ENCODE assay signal across 29 cellular contexts in genomic region chr18:74268933-74269620, GRCh38. TPM values are rescaled to one million over a fixed set of nuclear protein-coding genes. Genes with fewer than 3 reads are reported as not detected.
A peak's percentile ranks its signal among the peaks of the same experiment; 100 is the strongest.
DNase-seq lines count a peak whose midpoint lies in the region; ATAC-seq, FAIRE-seq and TF ChIP-seq lines count a peak whose summit lies in the region.
"Had no signal": no experiment of that assay in that cellular context is flagged by ENCODE, and none has a peak within 500 bp of the region (broad histone marks: within the 10 kb centered on the region; RNA-seq: fewer than 3 reads in every experiment).

No MANE protein-coding gene starts in this region.

- peaks cover 7% of the 10 kb centered on the region for H3K4me1 Mint-ChIP-seq in activated naive CD8-positive, alpha-beta T cell treated with anti-CD3 and anti-CD28 coated beads for 36 hours
- H3K4me1 Mint-ChIP-seq in stimulated activated memory B cell treated with anti-CD40 and anti-IgM and Interleukin-4, amounts not matched to agents 10 μg/mL and 1 μg/mL and 100 μg/mL, for 72 hours, result peaks cover 18% of the 10 kb centered on the region

- FAIRE-seq in HepG2 (lab: Jason Lieb, UNC), result no peak

- no peaks in the 10 kb centered on the region for H3K9me2 ChIP-seq in SK-N-SH

- no peaks in the 10 kb centered on the region for H3K27me3 Mint-ChIP-seq in activated naive CD8-positive, alpha-beta T cell treated with anti-CD3 and anti-CD28 coated beads for 36 hours
- H3K27me3 Mint-ChIP-seq in stimulated activated memory B cell treated with anti-CD40 and anti-IgM and Interleukin-4, amounts not matched to agents 10 μg/mL and 1 μg/mL and 100 μg/mL, for 72 hours, result no peaks in the 10 kb centered on the region
- H3K27me3 Mint-ChIP-seq: activated CD4-positive, alpha-beta memory T cell treated with anti-CD3 and anti-CD28 coated beads for 36 hours; central memory CD8-positive, alpha-beta T cell had no signal

- POLR2A ChIA-PET in SK-N-SH (lab: Yijun Ruan, JAX) (interaction anchor here (2.4 kb wide), 1 partner anchor 13 kb away, joined by 8 read pairs; no protein-coding TSS in a partner anchor), HepG2 (lab: Yijun Ruan, JAX) (no interaction called here)

- H3K27ac ChIP-seq in SK-N-SH (ENCODE audit: low read depth in 2 of 2, low read length in 1 of 2) (peak overlapping the region in 1 of 2 experiments; percentile 84; a peak in 2 of 4 replicates), foreskin keratinocyte (no peak overlapping the region), HepG2 (ENCODE audit: extremely low read length, insufficient read depth, low read length) (peak overlapping the region; percentile 49), suprapubic skin (peak overlapping the region; percentile 34)
- H3K27ac ChIP-seq: adrenal gland, gastroesophageal sphincter, WERI-Rb-1 had no signal

- H4K20me1 ChIP-seq in SK-N-SH (ENCODE audit: insufficient read depth), result no peaks in the 10 kb centered on the region
- H4K20me1 ChIP-seq in HepG2 (ENCODE audit: insufficient read depth, low read length), result no peaks in the 10 kb centered on the region

- 65% methylated on average over 11 of the region's 11 CpGs for WGBS in SK-N-SH (ENCODE audit: low lambda C conversion rate)
- WGBS in HepG2 (ENCODE audit: low lambda C conversion rate), result 92% methylated on average over 11 of the region's 11 CpGs
- WGBS in suprapubic skin, result 61% methylated on average over 11 of the region's 11 CpGs

- no peak for TF ChIP-seq POLR2A in HepG2 (IDR thresholded peaks at IDR 0.05; ENCODE audit: insufficient read depth in 1 of 2, low read depth in 2 of 2, low read length in 2 of 2)
- TF ChIP-seq POLR2A in suprapubic skin (IDR thresholded peaks at IDR 0.05), result no peak

- TF ChIP-seq CTCF in SK-N-SH (IDR thresholded peaks at IDR 0.05), result no peak
- TF ChIP-seq CTCF in foreskin keratinocyte (conservative IDR thresholded peaks at IDR 0.05), result no peak
- TF ChIP-seq CTCF in HepG2 (CRISPR knock-in tag; IDR thresholded peaks at IDR 0.05), result no peak
- TF ChIP-seq CTCF in suprapubic skin (IDR thresholded peaks at IDR 0.05), result no peak

- CTCF ChIA-PET in SK-N-SH (lab: Yijun Ruan, JAX) (interaction anchor here (0.9 to 1.3 kb wide), 5 partner anchors 9 to 73 kb away, joined by 3 to 5 read pairs (median 4); no protein-coding TSS in a partner anchor), HepG2 (lab: Yijun Ruan, JAX; ENCODE audit: low intra/inter-chr PET ratio, low total read pairs) (no interaction called here)

- TF ChIP-seq EP300 in SK-N-SH (IDR thresholded peaks at IDR 0.05; ENCODE audit: borderline replicate concordance in 1 of 2, low read depth in 1 of 2, low read length in 1 of 2), result peak in 1 of 2 experiments; percentile 77; a peak in 2 of 4 replicates
- TF ChIP-seq EP300 in HepG2 (IDR thresholded peaks at IDR 0.05; ENCODE audit: low read depth in 2 of 2, low read length in 2 of 2), result no peak
- TF ChIP-seq EP300 in HepG2 (CRISPR knock-in tag; IDR thresholded peaks at IDR 0.05; ENCODE audit: borderline replicate concordance), result no peak
- no peak for TF ChIP-seq EP300 in suprapubic skin (IDR thresholded peaks at IDR 0.05)

- intact Hi-C loops in HepG2 (cut with micrococcal nuclease; ENCODE audit: unreplicated experiment), result loop anchor here (5.0 kb wide), 1 partner anchor 37 kb away; no protein-coding TSS in a partner anchor

- H2AFZ ChIP-seq in SK-N-SH (ENCODE audit: low read depth) (no peak overlapping the region), HepG2 (ENCODE audit: low read length) (no peak overlapping the region)

- no peak overlapping the region for H3K4me3 Mint-ChIP-seq in activated naive CD8-positive, alpha-beta T cell treated with anti-CD3 and anti-CD28 coated beads for 36 hours
- H3K4me3 Mint-ChIP-seq in stimulated activated memory B cell treated with anti-CD40 and anti-IgM and Interleukin-4, amounts not matched to agents 10 μg/mL and 1 μg/mL and 100 μg/mL, for 72 hours, result no peak overlapping the region
- H3K4me3 Mint-ChIP-seq: activated CD4-positive, alpha-beta memory T cell treated with anti-CD3 and anti-CD28 coated beads for 36 hours; central memory CD8-positive, alpha-beta T cell; HFFc6 had no signal

- no peaks in the 10 kb centered on the region for H3K9me3 Mint-ChIP-seq in activated naive CD8-positive, alpha-beta T cell treated with anti-CD3 and anti-CD28 coated beads for 36 hours
- H3K9me3 Mint-ChIP-seq in stimulated activated memory B cell treated with anti-CD40 and anti-IgM and Interleukin-4, amounts not matched to agents 10 μg/mL and 1 μg/mL and 100 μg/mL, for 72 hours, result no peaks in the 10 kb centered on the region
- H3K9me3 Mint-ChIP-seq: activated CD4-positive, alpha-beta memory T cell treated with anti-CD3 and anti-CD28 coated beads for 36 hours; central memory CD8-positive, alpha-beta T cell; HFFc6 had no signal

- H3F3A ChIP-seq in SK-N-SH (replicated peaks; ENCODE audit: insufficient read depth), result no peaks in the 10 kb centered on the region

- H3K9ac ChIP-seq in SK-N-SH, result no peak overlapping the region
- no peak overlapping the region for H3K9ac ChIP-seq in HepG2 (ENCODE audit: insufficient read depth, low read depth, low read length)

- in situ Hi-C loops in HepG2 (cut with HindIII; ENCODE audit: extremely low pct_ligation_motif_present, low pct_unique_long_range_greater_than_20kb), result no loop called here

- BruUV-seq in HepG2 (replicated peaks; lab: Mats Ljungman, UMichigan), result no TSS peak

- H3K4me1 ChIP-seq in SK-N-SH (ENCODE audit: control insufficient read depth in 1 of 2, insufficient read depth in 2 of 2, low read depth in 1 of 2, low read length in 1 of 2) (peaks cover 0 to 38% of the 10 kb centered on the region in 2 experiments; a peak in 1 of 4 replicates), foreskin keratinocyte (peaks cover 6% of the 10 kb centered on the region), HepG2 (ENCODE audit: insufficient read depth, low read length) (peaks cover 77% of the 10 kb centered on the region), suprapubic skin (peaks cover 36% of the 10 kb centered on the region)
- H3K4me1 ChIP-seq: adrenal gland had no signal

- H3K36me3 ChIP-seq in SK-N-SH (replicated peaks in 1 of 2; ENCODE audit: control insufficient read depth in 1 of 2, insufficient read depth in 2 of 2, low read length in 1 of 2), result no peaks in the 10 kb centered on the region
- peaks cover 0 to 12% of the 10 kb centered on the region in 2 experiments; a peak in 3 of 5 replicates for H3K36me3 ChIP-seq in HepG2 (replicated peaks in 1 of 2; ENCODE audit: control insufficient read depth in 1 of 2, insufficient read depth in 2 of 2, low read length in 2 of 2)
- H3K36me3 ChIP-seq in suprapubic skin, result no peaks in the 10 kb centered on the region
- H3K36me3 ChIP-seq: adrenal gland had no signal

- H3K9me3 ChIP-seq in SK-N-SH (no peaks in the 10 kb centered on the region), HepG2 (ENCODE audit: low read length) (no peaks in the 10 kb centered on the region), suprapubic skin (no peaks in the 10 kb centered on the region)
- H3K9me3 ChIP-seq: adrenal gland, gastroesophageal sphincter had no signal

- ATAC-seq in SK-N-SH treated with all-trans-retinoic acid at 6 μM for 48 hours (no peak), foreskin keratinocyte (peak; percentile 6), HepG2 (no peak)
- no peak for ATAC-seq in stimulated activated memory B cell treated with anti-CD40 and anti-IgM and Interleukin-4, amounts not matched to agents 10 μg/mL and 1 μg/mL and 100 μg/mL, for 72 hours
- ATAC-seq: gastroesophageal sphincter, PC-3 had no signal

- H3K79me2 ChIP-seq in SK-N-SH (ENCODE audit: insufficient read depth) (no peaks in the 10 kb centered on the region), HepG2 (ENCODE audit: insufficient read depth, low read length) (peaks cover 89% of the 10 kb centered on the region)

- DNase-seq in SK-N-SH (peak; percentile 80), foreskin keratinocyte (no peak), HepG2 (ENCODE audit: low spot score) (no peak), suprapubic skin (ENCODE audit: low spot score in 2 of 2) (no peak), NCI-H510A (lab: John Stamatoyannopoulos, UW) (no peak)
- DNase-seq in activated naive CD8-positive, alpha-beta T cell treated with anti-CD3 and anti-CD28 coated beads for 36 hours, result no peak
- DNase-seq: 8988T; activated CD4-positive, alpha-beta memory T cell treated with anti-CD3 and anti-CD28 coated beads for 36 hours; activated effector memory CD4-positive, alpha-beta T cell treated with anti-CD3 and anti-CD28 coated beads, Interleukin-2, amount 50 U/mL, for 16 hours; adrenal gland; erythroblast; HFFc6; IMR-90; MM.1S; NCI-H146; occipital lobe; PC-3; retina; SIG-M5; WERI-Rb-1 had no signal

- H3K27me3 ChIP-seq in SK-N-SH (ENCODE audit: insufficient read depth) (no peaks in the 10 kb centered on the region), foreskin keratinocyte (no peaks in the 10 kb centered on the region), HepG2 (ENCODE audit: control insufficient read depth in 1 of 2, insufficient read depth in 2 of 2, low read length in 2 of 2) (no peaks in the 10 kb centered on the region), suprapubic skin (no peaks in the 10 kb centered on the region)
- H3K27me3 ChIP-seq: adrenal gland, gastroesophageal sphincter had no signal

- H3K27ac Mint-ChIP-seq in activated naive CD8-positive, alpha-beta T cell treated with anti-CD3 and anti-CD28 coated beads for 36 hours, result no peak overlapping the region
- H3K27ac Mint-ChIP-seq in stimulated activated memory B cell treated with anti-CD40 and anti-IgM and Interleukin-4, amounts not matched to agents 10 μg/mL and 1 μg/mL and 100 μg/mL, for 72 hours, result no peak overlapping the region
- H3K27ac Mint-ChIP-seq: activated CD4-positive, alpha-beta memory T cell treated with anti-CD3 and anti-CD28 coated beads for 36 hours; HFFc6 had no signal

- no peak overlapping the region for H3K4me2 ChIP-seq in SK-N-SH
- no peak overlapping the region for H3K4me2 ChIP-seq in HepG2 (ENCODE audit: low read depth, low read length)

- TF ChIP-seq RAD21 in SK-N-SH (IDR thresholded peaks at IDR 0.05; ENCODE audit: low read length) (0 out of 2 replicates have a peak, but pooled peaks have one; percentile 6), HepG2 (CRISPR knock-in tag; IDR thresholded peaks at IDR 0.05) (no peak)

- H3K4me3 ChIP-seq in SK-N-SH (ENCODE audit: low read depth in 2 of 2, low read length in 1 of 2) (no peak overlapping the region), HepG2 (replicated peaks in 1 of 3; ENCODE audit: insufficient read depth in 1 of 3, low read depth in 2 of 3, low read length in 3 of 3) (no peak overlapping the region), suprapubic skin (no peak overlapping the region)
- H3K4me3 ChIP-seq: adrenal gland, gastroesophageal sphincter had no signal

- no peaks in the 10 kb centered on the region for H3K36me3 Mint-ChIP-seq in activated naive CD8-positive, alpha-beta T cell treated with anti-CD3 and anti-CD28 coated beads for 36 hours
- H3K36me3 Mint-ChIP-seq in stimulated activated memory B cell treated with anti-CD40 and anti-IgM and Interleukin-4, amounts not matched to agents 10 μg/mL and 1 μg/mL and 100 μg/mL, for 72 hours, result peaks cover 10% of the 10 kb centered on the region
- H3K36me3 Mint-ChIP-seq: activated CD4-positive, alpha-beta memory T cell treated with anti-CD3 and anti-CD28 coated beads for 36 hours had no signal

RNA-seq across cellular contexts. Expression of gene CYB5A, which starts 22.7 kb away (rescaled TPM):
- 39.0 and 42.1 TPM in 2 replicates for polyA plus RNA-seq in SK-N-SH (2012; rRNA removed)
- 37.2 and 43.2 TPM in 2 replicates for polyA plus RNA-seq in SK-N-SH (2012; cell fraction: cytosol; rRNA removed)
- polyA plus RNA-seq in SK-N-SH (2012; cell fraction: nucleus; rRNA removed), result 10.5 and 19.3 TPM in 2 replicates
- 36.4 and 49.0 TPM in 2 replicates for total RNA-seq in foreskin keratinocyte
- polyA plus RNA-seq in foreskin keratinocyte, result 52.4 and 70.8 TPM in 2 replicates
- total RNA-seq in HepG2 (2016; rRNA removed; fragmentation: Illumina TruSeq; extraction: Trizol), result 356 and 411 TPM in 2 replicates
- total RNA-seq in HepG2 (2016; cell fraction: cytosol; rRNA removed; fragmentation: Illumina TruSeq; extraction: Trizol; ENCODE audit: low read depth), result 374 and 466 TPM in 2 replicates
- 373 and 443 TPM in 2 replicates for total RNA-seq in HepG2 (2016; cell fraction: insoluble cytoplasmic fraction; rRNA removed; fragmentation: Illumina TruSeq; extraction: Trizol)
- 360 and 432 TPM in 2 replicates for total RNA-seq in HepG2 (2016; cell fraction: membrane; rRNA removed; fragmentation: Illumina TruSeq; extraction: Trizol)
- 129 and 140 TPM in 2 replicates for total RNA-seq in HepG2 (2016; cell fraction: nucleus; rRNA removed; fragmentation: Illumina TruSeq; extraction: Trizol)
- polyA plus RNA-seq in HepG2 (2011; rRNA removed), result 215 and 233 TPM in 2 replicates
- polyA plus RNA-seq in HepG2 (2011; cell fraction: cytosol; rRNA removed), result 375 and 416 TPM in 2 replicates
- polyA plus RNA-seq in HepG2 (2011; cell fraction: nucleus; rRNA removed), result 94.1 and 130 TPM in 2 replicates
- 216 and 218 TPM in 2 replicates for polyA plus RNA-seq in HepG2 (2012)
- polyA plus RNA-seq in HepG2 (2016; cell fraction: cytosol; fragmentation: Illumina TruSeq; extraction: Trizol; ENCODE audit: low read depth), result 479 and 611 TPM in 2 replicates
- polyA plus RNA-seq in HepG2 (2016; cell fraction: insoluble cytoplasmic fraction; fragmentation: Illumina TruSeq; extraction: Trizol; ENCODE audit: low read depth), result 473 and 479 TPM in 2 replicates
- 378 and 460 TPM in 2 replicates for polyA plus RNA-seq in HepG2 (2016; cell fraction: membrane; fragmentation: Illumina TruSeq; extraction: Trizol; ENCODE audit: low read depth)
- 240 and 246 TPM in 2 replicates for polyA plus RNA-seq in HepG2 (2016; cell fraction: nucleus; fragmentation: Illumina TruSeq; extraction: Trizol; ENCODE audit: insufficient read depth, low read depth)
- 0.14 and 63.3 TPM in 2 replicates for polyA minus RNA-seq in HepG2 (2011; rRNA and poly(A)+ RNA removed; ENCODE audit: low replicate concordance)
- 74.5 and 95.0 TPM in 2 replicates for polyA minus RNA-seq in HepG2 (2011; cell fraction: cytosol; rRNA and poly(A)+ RNA removed)
- polyA minus RNA-seq in HepG2 (2011; cell fraction: nucleus; rRNA and poly(A)+ RNA removed), result 40.4 and 58.9 TPM in 2 replicates
- 100 to 1,000 TPM; 103 to 258 (median 147) TPM for total RNA-seq in suprapubic skin
- 10 to 100 TPM; 48.5 to 51.5 TPM for total RNA-seq in activated naive CD8-positive, alpha-beta T cell treated with anti-CD3 and anti-CD28 coated beads for 36 hours

RNA-seq across cellular contexts. Expression of gene C18orf63, which starts 46.6 kb away (rescaled TPM):
- polyA plus RNA-seq in SK-N-SH (2012; rRNA removed), result not detected in 2 replicates
- not detected in 2 replicates for polyA plus RNA-seq in SK-N-SH (2012; cell fraction: cytosol; rRNA removed)
- not detected in 2 replicates for polyA plus RNA-seq in SK-N-SH (2012; cell fraction: nucleus; rRNA removed)
- total RNA-seq in foreskin keratinocyte, result not detected in 2 replicates
- not detected in 2 replicates for polyA plus RNA-seq in foreskin keratinocyte
- not detected in 2 replicates for total RNA-seq in HepG2 (2016; rRNA removed; fragmentation: Illumina TruSeq; extraction: Trizol)
- total RNA-seq in HepG2 (2016; cell fraction: cytosol; rRNA removed; fragmentation: Illumina TruSeq; extraction: Trizol; ENCODE audit: low read depth), result not detected in 2 replicates
- not detected in 2 replicates for total RNA-seq in HepG2 (2016; cell fraction: insoluble cytoplasmic fraction; rRNA removed; fragmentation: Illumina TruSeq; extraction: Trizol)
- not detected in 2 replicates for total RNA-seq in HepG2 (2016; cell fraction: membrane; rRNA removed; fragmentation: Illumina TruSeq; extraction: Trizol)
- total RNA-seq in HepG2 (2016; cell fraction: nucleus; rRNA removed; fragmentation: Illumina TruSeq; extraction: Trizol), result not detected in 2 replicates
- 0.01 TPM in 1 of 2 replicates, not detected in the other for polyA plus RNA-seq in HepG2 (2011; rRNA removed)
- not detected in 2 replicates for polyA plus RNA-seq in HepG2 (2011; cell fraction: cytosol; rRNA removed)
- not detected in 2 replicates for polyA plus RNA-seq in HepG2 (2011; cell fraction: nucleus; rRNA removed)
- polyA plus RNA-seq in HepG2 (2012), result not detected in 2 replicates
- not detected in 2 replicates for polyA plus RNA-seq in HepG2 (2016; cell fraction: cytosol; fragmentation: Illumina TruSeq; extraction: Trizol; ENCODE audit: low read depth)
- not detected in 2 replicates for polyA plus RNA-seq in HepG2 (2016; cell fraction: insoluble cytoplasmic fraction; fragmentation: Illumina TruSeq; extraction: Trizol; ENCODE audit: low read depth)
- polyA plus RNA-seq in HepG2 (2016; cell fraction: membrane; fragmentation: Illumina TruSeq; extraction: Trizol; ENCODE audit: low read depth), result not detected in 2 replicates
- not detected in 2 replicates for polyA plus RNA-seq in HepG2 (2016; cell fraction: nucleus; fragmentation: Illumina TruSeq; extraction: Trizol; ENCODE audit: insufficient read depth, low read depth)
- polyA minus RNA-seq in HepG2 (2011; rRNA and poly(A)+ RNA removed; ENCODE audit: low replicate concordance), result not detected in 2 replicates
- polyA minus RNA-seq in HepG2 (2011; cell fraction: cytosol; rRNA and poly(A)+ RNA removed), result not detected in 2 replicates
- not detected in 2 replicates for polyA minus RNA-seq in HepG2 (2011; cell fraction: nucleus; rRNA and poly(A)+ RNA removed)
- not detected for total RNA-seq in suprapubic skin
- not detected for total RNA-seq in activated naive CD8-positive, alpha-beta T cell treated with anti-CD3 and anti-CD28 coated beads for 36 hours
- total RNA-seq: activated CD4-positive, alpha-beta memory T cell treated with anti-CD3 and anti-CD28 coated beads for 36 hours; adrenal gland; gastroesophageal sphincter; HFFc6; IMR-90; lower leg skin; occipital lobe; PC-3; subcutaneous adipose tissue; T-helper 2 cell treated with Interferon-gamma antibody and Interleukin-4, amounts not matched to agents 100 ng/mL and 5 ng/mL, for 36 hours; urinary bladder had no signal
- polyA plus RNA-seq: adrenal gland, BJ, IMR-90, urinary bladder had no signal

Comparison
In these comparisons a context has a peak if more than half of its experiments do, and no peak if none do; other contexts are left out.
1. Of the 25 proteins assayed by ChIP-seq in both HepG2 and SK-N-SH: peak only in HepG2: none; only in SK-N-SH: CHD2 and RAD21; in both: none; in neither: 22; mixed calls (peak in some experiments, not most) for 1.